In genomic region chr2:106106627-106107508, GRCh38 we compare ENCODE assay signal across 14 cellular contexts.
DNase-seq lines count a peak whose midpoint lies in the region; ATAC-seq and TF ChIP-seq lines count a peak whose summit lies in the region.
"Had no signal": no experiment of that assay in that cellular context is flagged by ENCODE, and none has a peak within 500 bp of the region (broad histone marks: within the 10 kb centered on the region; RNA-seq: fewer than 3 reads in every experiment).

No MANE protein-coding gene starts in this region.

- peak overlapping the region; percentile 28; the same call in 1 of the 2 replicates for H3K27ac ChIP-seq in PC-3 (ENCODE audit: low read length)
- H3K27ac ChIP-seq in substantia nigra (ENCODE audit: low read depth, low read length, poor library complexity, severe bottlenecking) = no peak overlapping the region
- H3K27ac ChIP-seq: thyroid gland had no signal

- H3K36me3 Mint-ChIP-seq in naive B cell = peaks cover 14 to 15% of the 10 kb centered on the region in 2 donors

- intact Hi-C loops in PC-3 (cut with micrococcal nuclease) = loop anchor here (10.0 kb wide), 1 partner anchor 158 kb away; no protein-coding TSS in a partner anchor

- no peak overlapping the region for H2AFZ ChIP-seq in PC-3 (ENCODE audit: low read length)

- ATAC-seq in GM19043 (IDR thresholded peaks at IDR 0.05; ENCODE audit: low read depth, unreplicated experiment) (peak; percentile 6), PC-3 (no peak), naive B cell (ENCODE audit: low read depth in 2 of 2) (no peak)
- ATAC-seq: sciatic nerve had no signal

- POLR2A ChIA-PET in PC-3 (lab: Charles Lee; ENCODE audit: unreplicated experiment) = no interaction called here

- no peak overlapping the region for H3K4me3 Mint-ChIP-seq in naive B cell

- no peak overlapping the region for H3K9ac ChIP-seq in PC-3 (ENCODE audit: low read length)

- no peak for TF ChIP-seq CTCF in PC-3 (conservative IDR thresholded peaks at IDR 0.05; ENCODE audit: low read depth, low read length)

- H3K27ac Mint-ChIP-seq in naive B cell = peak overlapping the region; percentile 29 to 76 (median 60)

- no peaks in the 10 kb centered on the region for H3K9me2 ChIP-seq in PC-3 (replicated peaks; ENCODE audit: low read length)

- H3K79me2 ChIP-seq in PC-3 (ENCODE audit: low read length) = no peaks in the 10 kb centered on the region

- H3K4me3 ChIP-seq in PC-3 (ENCODE audit: low read length) = no peak overlapping the region
- H3K4me3 ChIP-seq: thyroid gland had no signal

- no peaks in the 10 kb centered on the region for H3K9me3 ChIP-seq in PC-3 (ENCODE audit: low read length)
- H3K9me3 ChIP-seq: thyroid gland had no signal

- H3K9me3 Mint-ChIP-seq in naive B cell = no peaks in the 10 kb centered on the region

- H4K20me1 ChIP-seq in PC-3 (ENCODE audit: low read length) = no peaks in the 10 kb centered on the region

- peaks cover 11% of the 10 kb centered on the region for H3K4me1 ChIP-seq in PC-3 (ENCODE audit: insufficient read depth, low read length)
- H3K4me1 ChIP-seq: thyroid gland had no signal

- H3K36me3 ChIP-seq in PC-3 (ENCODE audit: low read depth, low read length) = no peaks in the 10 kb centered on the region

- H3K27me3 ChIP-seq in PC-3 (ENCODE audit: low read length) = no peaks in the 10 kb centered on the region
- H3K27me3 ChIP-seq: thyroid gland had no signal

- peaks cover 0 to 6% (median 0%) of the 10 kb centered on the region in 3 donors for H3K4me1 Mint-ChIP-seq in naive B cell

- BruUV-seq in PC-3 (replicated peaks; lab: Mats Ljungman, UMichigan) = no TSS peak

- no peaks in the 10 kb centered on the region for H3F3A ChIP-seq in PC-3 (ENCODE audit: low read length, unreplicated experiment)

- DNase-seq in NCI-H345 (lab: John Stamatoyannopoulos, UW) = peak; percentile 12
- DNase-seq in NCI-H345 treated with DMSO at 0.1 percent for 48 hours (lab: John Stamatoyannopoulos, UW; ENCODE audit: unreplicated experiment) = no peak
- no peak for DNase-seq in PC-3
- DNase-seq in naive B cell = no peak
- no peak for DNase-seq in substantia nigra (lab: John Stamatoyannopoulos, UW)
- DNase-seq in activated CD4-positive, alpha-beta T cell treated with anti-CD3 and anti-CD28 coated beads for 48 hours = no peak
- no peak for DNase-seq in hypothalamus (lab: John Stamatoyannopoulos, UW)
- DNase-seq: amygdala, DMS153, NCI-H1092 treated with DMSO at 0.1 percent for 48 hours, NCI-H748 treated with DMSO at 0.1 percent for 48 hours, thyroid gland had no signal

- no peaks in the 10 kb centered on the region for H3K27me3 Mint-ChIP-seq in naive B cell

- no peak overlapping the region for H3K4me2 ChIP-seq in PC-3 (ENCODE audit: low read length)

- CTCF ChIA-PET in PC-3 (lab: Charles Lee) = no interaction called here
